Comparison of ENCODE assay signal across 21 cellular contexts in the genomic region with DNA sequence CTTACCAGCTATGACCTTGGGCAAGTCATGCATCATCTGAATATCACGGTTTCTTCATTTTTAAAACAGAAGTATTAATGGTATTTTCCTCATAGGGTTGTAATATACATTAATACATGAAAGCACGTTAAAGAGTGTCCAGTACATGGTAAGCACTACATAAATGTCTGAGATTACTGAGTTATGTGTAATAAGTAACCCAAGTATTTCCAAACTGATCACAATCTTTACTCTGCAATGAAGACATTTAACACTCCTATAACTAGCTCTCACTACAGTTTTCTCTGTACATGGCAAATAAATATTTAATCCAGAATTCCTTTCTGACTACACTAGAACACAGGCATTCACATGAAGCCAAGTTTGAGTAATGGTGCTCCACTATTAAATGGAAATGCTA. TPM values are rescaled to one million over a fixed set of nuclear protein-coding genes. Genes with fewer than 3 reads are reported as not detected.
"Had no signal": no experiment of that assay in that cellular context is flagged by ENCODE, and none has a peak within 500 bp of the region (broad histone marks: within the 10 kb centered on the region; RNA-seq: fewer than 3 reads in every experiment).

No MANE protein-coding gene starts in this region.

- ATAC-seq: activated CD4-positive, CD25-positive, alpha-beta regulatory T cell treated with anti-CD3 and anti-CD28 coated beads, Interleukin-2, amount 50 U/mL, for 24 hours; sciatic nerve; stimulated activated naive CD8-positive, alpha-beta T cell treated with anti-CD3 and anti-CD28 coated beads, Interleukin-15, Interleukin-2, amounts not matched to agents 100 U/mL and 50 U/mL, for 24 hours had no signal

- H3K4me3 ChIP-seq: esophagus muscularis mucosa, left ventricle myocardium inferior, skin epidermis, testis, transverse colon had no signal

- DNase-seq: activated CD4-positive, alpha-beta memory T cell treated with anti-CD3 and anti-CD28 coated beads for 36 hours; activated CD4-positive, alpha-beta T cell treated with anti-CD3 and anti-CD28 coated beads, Interleukin-2, amount 10 ng/mL, durations not matched to agents 24 days and 14 days; activated CD8-positive, alpha-beta memory T cell treated with anti-CD3 and anti-CD28 coated beads, Interleukin-2, amount 50 U/mL, for 4 hours; activated gamma-delta T cell; activated naive CD4-positive, alpha-beta T cell treated with anti-CD3 and anti-CD28 coated beads, Interleukin-2, amount 10 ng/mL, durations not matched to agents 7 days and 5 days; activated T-cell treated with anti-CD3 and anti-CD28 coated beads, Interleukin-2, amount 50 U/mL, for 1 hour; endodermal cell; left ventricle myocardium inferior; stimulated activated CD4-positive, alpha-beta T cell treated with anti-CD3 and anti-CD28 coated beads, Interleukin-12 subunit alpha, Interleukin-12 subunit beta, amount 100 ng/mL, for 4 hours; stimulated activated CD4-positive, alpha-beta T cell treated with anti-CD3 and anti-CD28 coated beads, Interleukin-4, amount 100 ng/mL, for 1 hour; stimulated activated naive CD8-positive, alpha-beta T cell treated with anti-CD3 and anti-CD28 coated beads, Interleukin-15, Interleukin-2, amounts not matched to agents 100 U/mL and 50 U/mL, for 24 hours; testis; transverse colon; WERI-Rb-1 had no signal

- H3K4me1 ChIP-seq: testis had no signal

- H3K36me3 ChIP-seq: esophagus muscularis mucosa, left ventricle myocardium inferior, neutrophil, transverse colon, WERI-Rb-1 had no signal

- FAIRE-seq: bronchial epithelial cell, urothelium cell line had no signal

- H3K9me3 ChIP-seq: esophagus muscularis mucosa, left ventricle myocardium inferior, neutrophil, testis, transverse colon had no signal

- H3K27me3 ChIP-seq: testis had no signal

- H3K27ac ChIP-seq: esophagus muscularis mucosa, left ventricle myocardium inferior, neutrophil, skin epidermis, testis, transverse colon, WERI-Rb-1 had no signal

RNA-seq across cellular contexts. Expression of gene GLDC, which starts 4.0 kb away (rescaled TPM):
- total RNA-seq: bronchial epithelial cell, left ventricle myocardium inferior had no signal
